ENCODE assay signal across 23 cellular contexts in the genomic region with DNA sequence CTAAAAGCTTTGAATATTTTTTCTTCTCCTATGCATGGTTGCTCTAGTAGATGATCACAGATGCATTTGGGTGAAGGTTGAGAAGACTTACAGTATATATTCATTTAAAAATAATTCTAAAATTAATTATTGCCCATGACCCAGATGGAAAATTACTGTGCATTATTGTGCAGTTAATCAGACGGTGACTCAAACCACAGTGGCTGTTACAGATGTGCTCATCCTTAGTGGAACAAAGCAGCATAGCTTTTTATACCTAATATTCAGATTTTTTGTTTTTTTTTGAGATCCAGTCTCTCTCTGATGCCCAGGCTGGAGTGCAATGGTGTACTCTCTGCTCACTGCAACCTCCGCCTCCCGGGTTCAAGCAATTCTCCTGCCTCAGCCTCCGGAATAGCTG. TPM values are rescaled to one million over a fixed set of nuclear protein-coding genes. Genes with fewer than 3 reads are reported as not detected.
DNase-seq lines count a peak whose midpoint lies in the region; ATAC-seq and TF ChIP-seq lines count a peak whose summit lies in the region.
"Had no signal": no experiment of that assay in that cellular context is flagged by ENCODE, and none has a peak within 500 bp of the region (broad histone marks: within the 10 kb centered on the region; RNA-seq: fewer than 3 reads in every experiment).

No MANE protein-coding gene starts in this region.

- WGBS in GM23248 (ENCODE audit: low coverage in 1 of 2, low lambda C conversion rate in 2 of 2, missing lambda C conversion rate in 2 of 2), 2 experiments: 30 to 38% methylated on average over 3 to 4 of the region's 4 CpGs

- intact Hi-C loops in Right ventricle myocardium inferior (cut with DNase I): no loop called here

- no peak overlapping the region for H3K9ac ChIP-seq in GM23248
- H3K9ac ChIP-seq: BLaER1 treated with 17β-estradiol and CSF1 and Interleukin-3, amounts not matched to agents 10 nM and 100 nM had no signal

- no peak for TF ChIP-seq CTCF in fibroblast of mammary gland (conservative IDR thresholded peaks at IDR 0.05; ENCODE audit: control insufficient read depth, insufficient read depth, low read depth, low read length)

- peaks cover 15% of the 10 kb centered on the region for H3K4me1 ChIP-seq in GM23248 (ENCODE audit: insufficient read depth)
- H3K4me1 ChIP-seq: Peyer's patch, tibial artery had no signal

- peaks cover 18% of the 10 kb centered on the region for H3F3A ChIP-seq in GM23248 (ENCODE audit: insufficient read depth)

- H3K4me3 ChIP-seq in GM23248 (no peak overlapping the region), fibroblast of mammary gland (ENCODE audit: control insufficient read depth, low read depth, low read length) (no peak overlapping the region)
- H3K4me3 ChIP-seq: BLaER1 treated with 17β-estradiol and CSF1 and Interleukin-3, amounts not matched to agents 10 nM and 100 nM; GM12878; Peyer's patch; tibial artery had no signal

- H3K9me3 ChIP-seq in GM23248 (ENCODE audit: low read depth): no peaks in the 10 kb centered on the region
- H3K9me3 ChIP-seq: Peyer's patch, tibial artery had no signal

- H3K4me2 ChIP-seq in GM23248 (ENCODE audit: unreplicated experiment): peak overlapping the region; percentile 32
- H3K4me2 ChIP-seq: BLaER1 treated with 17β-estradiol and CSF1 and Interleukin-3, amounts not matched to agents 10 nM and 100 nM had no signal

- no peaks in the 10 kb centered on the region for H3K27me3 ChIP-seq in GM23248 (replicated peaks; ENCODE audit: insufficient read depth)

- DNase-seq in GM23248 (peak; percentile 85), RPMI7951 (ENCODE audit: low read depth) (peak; percentile 59), fibroblast of mammary gland (ENCODE audit: low read depth) (peak; percentile 79), Right ventricle myocardium inferior (ENCODE audit: missing footprints) (no peak), hippocampal formation (lab: John Stamatoyannopoulos, UW) (no peak)
- DNase-seq: activated CD4-positive, alpha-beta T cell treated with anti-CD3 and anti-CD28 coated beads for 4 hours; activated gamma-delta T cell; amygdala; effector CD4-positive, alpha-beta T cell; GF-D8; islet precursor cell; natural killer cell; NCI-H1694; NCI-H226; Peyer's patch; stimulated activated CD4-positive, alpha-beta T cell treated with anti-CD3 and anti-CD28 coated beads, Interleukin-1b, Interleukin-23, amount 100 ng/mL, for 48 hours; stimulated activated naive CD4-positive, alpha-beta T cell; SW 1271 had no signal

- no peaks in the 10 kb centered on the region for H3K36me3 ChIP-seq in GM23248 (ENCODE audit: low read depth)
- H3K36me3 ChIP-seq: BLaER1 treated with 17β-estradiol and CSF1 and Interleukin-3, amounts not matched to agents 10 nM and 100 nM; Peyer's patch; tibial artery had no signal

- H3K9me2 ChIP-seq in GM23248 (ENCODE audit: insufficient read depth): no peaks in the 10 kb centered on the region

- no peak for ATAC-seq in Right ventricle myocardium inferior
- no peak for ATAC-seq in HG03565 (IDR thresholded peaks at IDR 0.05; ENCODE audit: unreplicated experiment)
- ATAC-seq in GM18858 (IDR thresholded peaks at IDR 0.05; ENCODE audit: unreplicated experiment): no peak
- ATAC-seq: GM12878, natural killer cell had no signal

- H3K79me2 ChIP-seq in GM23248 (ENCODE audit: insufficient read depth): no peaks in the 10 kb centered on the region

- peak overlapping the region; percentile 28 for H3K27ac ChIP-seq in GM23248
- H3K27ac ChIP-seq: BLaER1 treated with 17β-estradiol and CSF1 and Interleukin-3, amounts not matched to agents 10 nM and 100 nM; Peyer's patch; tibial artery had no signal

- in situ Hi-C loops in GM23248 (cut with MboI): no loop called here

- no peaks in the 10 kb centered on the region for H4K20me1 ChIP-seq in GM23248 (ENCODE audit: insufficient read depth)
- H4K20me1 ChIP-seq: BLaER1 treated with 17β-estradiol and CSF1 and Interleukin-3, amounts not matched to agents 10 nM and 100 nM had no signal

- H2AFZ ChIP-seq in GM23248: no peak overlapping the region

RNA-seq across cellular contexts. Expression of a gene that starts 10.7 kb away (rescaled TPM):
- total RNA-seq in GM23248 (2014; rRNA removed; shearing (Covaris generic)): not detected in 2 replicates
- polyA plus RNA-seq in GM23248 (2016; fragmentation: Nextera tagmentation; extraction: Ambion mirVana): not detected in 2 replicates
- not detected in 2 replicates for total RNA-seq in RPMI7951 (2014; rRNA removed; shearing (Covaris generic))
- total RNA-seq in Right ventricle myocardium inferior: not detected
- total RNA-seq: GM12878, natural killer cell, Peyer's patch had no signal

RNA-seq across cellular contexts. Expression of a gene that starts 27.1 kb away (rescaled TPM):
- not detected in 2 replicates for total RNA-seq in GM23248 (2014; rRNA removed; shearing (Covaris generic))
- polyA plus RNA-seq in GM23248 (2016; fragmentation: Nextera tagmentation; extraction: Ambion mirVana): not detected in 2 replicates
- total RNA-seq in RPMI7951 (2014; rRNA removed; shearing (Covaris generic)): not detected in 2 replicates
- total RNA-seq in Right ventricle myocardium inferior: not detected
- total RNA-seq: GM12878, natural killer cell, Peyer's patch had no signal

Comparison
In these comparisons a context has a peak if more than half of its experiments do, and no peak if none do; other contexts are left out.
1. DNase-seq: peak in GM23248 (single experiment), RPMI7951 (single experiment) and fibroblast of mammary gland (single experiment); none in Right ventricle myocardium inferior (single experiment) and hippocampal formation (0 of 2).